10 cellular contexts compared by ENCODE assay signal in the genomic region with DNA sequence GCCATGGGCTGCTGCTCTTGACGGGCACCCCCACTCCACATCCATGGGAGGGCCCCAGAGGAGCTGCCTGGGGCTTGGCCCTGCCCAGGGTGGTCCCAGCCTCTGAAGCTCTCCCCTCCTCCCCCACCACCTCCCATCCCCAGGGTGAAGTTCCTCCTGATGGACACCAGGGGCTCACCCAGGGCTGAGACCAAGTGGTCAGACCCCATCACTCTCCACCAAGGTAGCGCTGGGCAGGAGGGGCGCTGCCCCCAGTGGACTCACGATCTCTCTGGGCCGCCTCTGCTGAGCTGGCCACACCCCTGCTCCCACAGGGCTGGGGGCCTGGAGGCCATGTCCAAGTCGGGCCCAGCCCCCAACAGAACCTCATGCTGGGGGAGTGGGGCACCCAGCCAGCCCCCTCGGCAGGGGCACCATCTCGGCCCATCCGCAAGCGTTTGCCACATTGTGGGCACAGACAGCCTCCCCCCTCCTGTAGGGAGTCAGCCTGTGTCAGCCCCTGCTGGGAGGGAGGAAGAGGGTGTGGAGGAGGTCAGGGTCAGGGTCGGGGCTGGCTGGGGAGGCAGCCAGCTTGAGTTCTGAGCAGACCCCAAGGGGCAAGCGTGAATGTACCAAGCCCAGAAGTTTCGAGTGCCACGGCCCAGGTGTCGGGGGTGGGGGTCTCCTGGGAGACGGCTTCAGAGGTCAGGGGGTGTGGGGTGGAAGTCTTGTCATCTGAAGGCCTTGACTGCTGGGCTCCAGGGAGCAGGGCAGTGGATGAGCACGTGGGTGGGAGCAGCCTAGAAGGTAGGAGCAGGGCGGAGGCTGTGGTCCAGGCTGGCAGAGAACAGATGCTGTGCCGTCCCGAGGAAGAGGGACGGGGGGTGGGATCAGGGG. TPM values are rescaled to one million over a fixed set of nuclear protein-coding genes. Genes with fewer than 3 reads are reported as not detected.
DNase-seq lines count a peak whose midpoint lies in the region; ATAC-seq lines count a peak whose summit lies in the region.
"Had no signal": no experiment of that assay in that cellular context is flagged by ENCODE, and none has a peak within 500 bp of the region (broad histone marks: within the 10 kb centered on the region; RNA-seq: fewer than 3 reads in every experiment).

No MANE protein-coding gene starts in this region.

- H3K4me3 ChIP-seq in GM23248 (no peak overlapping the region), adipocyte (ENCODE audit: low read length) (no peak overlapping the region)
- H3K4me3 ChIP-seq: uterus had no signal

- WGBS in GM23248 (ENCODE audit: low coverage in 1 of 2, low lambda C conversion rate in 2 of 2, missing lambda C conversion rate in 2 of 2), 2 experiments: 43 to 45% methylated on average over 15 to 21 of the region's 21 CpGs

- H3K4me2 ChIP-seq in GM23248 (ENCODE audit: unreplicated experiment): no peak overlapping the region

- H3K36me3 ChIP-seq in GM23248 (ENCODE audit: low read depth) (no peaks in the 10 kb centered on the region), adipocyte (ENCODE audit: control insufficient read depth, insufficient read depth, low read length, severe bottlenecking) (no peaks in the 10 kb centered on the region)
- H3K36me3 ChIP-seq: uterus had no signal

- H3K27me3 ChIP-seq in GM23248 (replicated peaks; ENCODE audit: insufficient read depth) (no peaks in the 10 kb centered on the region), adipocyte (replicated peaks; ENCODE audit: control insufficient read depth, insufficient read depth, low read length) (no peaks in the 10 kb centered on the region)
- H3K27me3 ChIP-seq: uterus had no signal

- H3K27ac ChIP-seq in GM23248: no peak overlapping the region
- H3K27ac ChIP-seq: uterus had no signal

- ATAC-seq in HG02938 (IDR thresholded peaks at IDR 0.05; ENCODE audit: unreplicated experiment): no peak
- no peak for ATAC-seq in GM21825 (IDR thresholded peaks at IDR 0.05; ENCODE audit: unreplicated experiment)

- H3K4me1 ChIP-seq in GM23248 (ENCODE audit: insufficient read depth) (no peaks in the 10 kb centered on the region), adipocyte (ENCODE audit: control insufficient read depth, insufficient read depth, low read length) (peaks cover 12% of the 10 kb centered on the region)

- H3K79me2 ChIP-seq in GM23248 (ENCODE audit: insufficient read depth): no peaks in the 10 kb centered on the region

- in situ Hi-C loops in GM23248 (cut with MboI): no loop called here

- H3K9me2 ChIP-seq in GM23248 (ENCODE audit: insufficient read depth): no peaks in the 10 kb centered on the region

- H2AFZ ChIP-seq in GM23248: no peak overlapping the region

- H3F3A ChIP-seq in GM23248 (ENCODE audit: insufficient read depth): no peaks in the 10 kb centered on the region

- no peaks in the 10 kb centered on the region for H4K20me1 ChIP-seq in GM23248 (ENCODE audit: insufficient read depth)

- H3K9me3 ChIP-seq in GM23248 (ENCODE audit: low read depth): no peaks in the 10 kb centered on the region
- no peaks in the 10 kb centered on the region for H3K9me3 ChIP-seq in adipocyte (ENCODE audit: control insufficient read depth, low read length)
- H3K9me3 ChIP-seq: uterus had no signal

- no peak overlapping the region for H3K9ac ChIP-seq in GM23248
- no peak overlapping the region for H3K9ac ChIP-seq in adipocyte (ENCODE audit: low read length)

- DNase-seq in Ammon's horn (ENCODE audit: low spot score) (peak; percentile 1), GM23248 (peak; percentile 34), adipocyte (ENCODE audit: low read depth) (peak; percentile 30), mesenteric fat pad (ENCODE audit: low spot score) (peak; percentile 86), amygdala (lab: John Stamatoyannopoulos, UW) (no peak), NCI-H2081 treated with DMSO at 0.1 percent for 48 hours (lab: John Stamatoyannopoulos, UW) (no peak)
- DNase-seq: activated naive CD4-positive, alpha-beta T cell treated with Interleukin-2 at 50 U/mL for 16 hours; uterus had no signal

RNA-seq across cellular contexts. Expression of a gene that starts 2.8 kb away (rescaled TPM):
- total RNA-seq in GM23248 (2014; rRNA removed; shearing (Covaris generic)): 0.11 TPM in 1 of 2 replicates, not detected in the other
- polyA plus RNA-seq in GM23248 (2016; fragmentation: Nextera tagmentation; extraction: Ambion mirVana): not detected in 2 replicates
- total RNA-seq in mesenteric fat pad: 1.9 TPM

RNA-seq across cellular contexts. Expression of a gene that starts 29.9 kb away (rescaled TPM):
- not detected in 2 replicates for total RNA-seq in GM23248 (2014; rRNA removed; shearing (Covaris generic))
- 0.10 and 0.53 TPM in 2 replicates for polyA plus RNA-seq in GM23248 (2016; fragmentation: Nextera tagmentation; extraction: Ambion mirVana)
- total RNA-seq in mesenteric fat pad: not detected

RNA-seq across cellular contexts. Expression of a gene that starts 51.7 kb away (rescaled TPM):
- 3.8 and 4.3 TPM in 2 replicates for total RNA-seq in GM23248 (2014; rRNA removed; shearing (Covaris generic))
- polyA plus RNA-seq in GM23248 (2016; fragmentation: Nextera tagmentation; extraction: Ambion mirVana): 9.4 and 9.7 TPM in 2 replicates
- 35.0 TPM for total RNA-seq in mesenteric fat pad

Comparison
In these comparisons a context has a peak if more than half of its experiments do, and no peak if none do; other contexts are left out.
1. DNase-seq: peak in Ammon's horn (single experiment), GM23248 (single experiment), adipocyte (single experiment) and mesenteric fat pad (single experiment); none in amygdala (0 of 56) and NCI-H2081 treated with DMSO at 0.1 percent for 48 hours (single experiment).